Comparison of ENCODE assay signal across 26 cellular contexts in genomic region chr6:70967049-70967448, GRCh38. TPM values are rescaled to one million over a fixed set of nuclear protein-coding genes. Genes with fewer than 3 reads are reported as not detected.
DNase-seq lines count a peak whose midpoint lies in the region; ATAC-seq, FAIRE-seq and TF ChIP-seq lines count a peak whose summit lies in the region.
"Had no signal": no experiment of that assay in that cellular context is flagged by ENCODE, and none has a peak within 500 bp of the region (broad histone marks: within the 10 kb centered on the region; RNA-seq: fewer than 3 reads in every experiment).

No MANE protein-coding gene starts in this region.

- H3K4me2 ChIP-seq in HepG2 (ENCODE audit: low read depth, low read length): no peak overlapping the region
- H3K4me2 ChIP-seq: BLaER1 had no signal

- no peak for TF ChIP-seq POLR2A in HepG2 (IDR thresholded peaks at IDR 0.05; ENCODE audit: insufficient read depth in 1 of 2, low read depth in 2 of 2, low read length in 2 of 2)
- no peak for TF ChIP-seq POLR2A in right lobe of liver (IDR thresholded peaks at IDR 0.05)

- POLR2A ChIA-PET in HepG2 (lab: Yijun Ruan, JAX): no interaction called here

- WGBS in HepG2 (ENCODE audit: low lambda C conversion rate): 12% methylated on average over 3 of the region's 3 CpGs
- 57% methylated on average over 3 of the region's 3 CpGs for WGBS in right lobe of liver (ENCODE audit: insufficient coverage, low coverage, low lambda C conversion rate, missing lambda C conversion rate)

- H3K4me3 ChIP-seq in HepG2 (replicated peaks in 1 of 3; ENCODE audit: insufficient read depth in 1 of 3, low read depth in 2 of 3, low read length in 3 of 3) (no peak overlapping the region), right lobe of liver (no peak overlapping the region)
- H3K4me3 ChIP-seq: BLaER1, GM12878 had no signal

- ATAC-seq in left lobe of liver (peak; percentile 55), HepG2 (peak; percentile 71), right lobe of liver (peak; percentile 69 to 88 (median 82))
- ATAC-seq: GM12878 had no signal

- no peak overlapping the region for H3K27ac ChIP-seq in HepG2 (ENCODE audit: extremely low read length, insufficient read depth, low read length)
- H3K27ac ChIP-seq in right lobe of liver: no peak overlapping the region
- H3K27ac ChIP-seq: BLaER1 had no signal

- intact Hi-C loops in HepG2 (cut with micrococcal nuclease; ENCODE audit: unreplicated experiment): no loop called here
- intact Hi-C loops in right lobe of liver (cut with DNase I): no loop called here

- no peak overlapping the region for H3K9ac ChIP-seq in HepG2 (ENCODE audit: insufficient read depth, low read depth, low read length)
- H3K9ac ChIP-seq: BLaER1 had no signal

- H3K9me3 ChIP-seq in HepG2 (ENCODE audit: low read length) (no peaks in the 10 kb centered on the region), right lobe of liver (no peaks in the 10 kb centered on the region)
- H3K9me3 ChIP-seq: BE2C had no signal

- no peaks in the 10 kb centered on the region for H3K79me2 ChIP-seq in HepG2 (ENCODE audit: insufficient read depth, low read length)

- H3K27me3 ChIP-seq in HepG2 (ENCODE audit: control insufficient read depth in 1 of 2, insufficient read depth in 2 of 2, low read length in 2 of 2) (no peaks in the 10 kb centered on the region; a peak in 1 of 5 replicates), right lobe of liver (no peaks in the 10 kb centered on the region)
- H3K27me3 ChIP-seq: BE2C, BLaER1 had no signal

- FAIRE-seq in HepG2 (lab: Jason Lieb, UNC): no peak
- FAIRE-seq: A204.1, GM12878, GM12892, GM18507 had no signal

- H4K20me1 ChIP-seq in HepG2 (ENCODE audit: insufficient read depth, low read length): no peaks in the 10 kb centered on the region
- H4K20me1 ChIP-seq: BLaER1 had no signal

- in situ Hi-C loops in HepG2 (cut with HindIII; ENCODE audit: extremely low pct_ligation_motif_present, low pct_unique_long_range_greater_than_20kb): no loop called here

- no peak for TF ChIP-seq RAD21 in HepG2 (CRISPR knock-in tag; IDR thresholded peaks at IDR 0.05)

- H3K36me3 ChIP-seq in HepG2 (replicated peaks in 1 of 2; ENCODE audit: control insufficient read depth in 1 of 2, insufficient read depth in 2 of 2, low read length in 2 of 2) (no peaks in the 10 kb centered on the region), right lobe of liver (no peaks in the 10 kb centered on the region)
- H3K36me3 ChIP-seq: BE2C, BLaER1 had no signal

- peaks cover 13% of the 10 kb centered on the region for H3K4me1 ChIP-seq in HepG2 (ENCODE audit: insufficient read depth, low read length)
- H3K4me1 ChIP-seq in right lobe of liver: peaks cover 0 to 2% (median 0%) of the 10 kb centered on the region in 4 donors
- H3K4me1 ChIP-seq: BE2C, BLaER1 had no signal

- no peak overlapping the region for H2AFZ ChIP-seq in HepG2 (ENCODE audit: low read length)

- TF ChIP-seq CTCF in HepG2 (CRISPR knock-in tag; IDR thresholded peaks at IDR 0.05): no peak
- no peak for TF ChIP-seq CTCF in right lobe of liver (IDR thresholded peaks at IDR 0.05)

- no TSS peak for BruUV-seq in HepG2 (replicated peaks; lab: Mats Ljungman, UMichigan)

- no peak for DNase-seq in left lobe of liver (ENCODE audit: low spot score)
- DNase-seq in HepG2 (ENCODE audit: low spot score): peak; percentile 39
- DNase-seq in right lobe of liver: no peak
- DNase-seq in NCI-H1105 (lab: John Stamatoyannopoulos, UW): no peak
- DNase-seq in NCI-H524 (lab: John Stamatoyannopoulos, UW): no peak
- DNase-seq: 8988T; ACHN; BE2C; C1 segment of cervical spinal cord; CD4-positive, alpha-beta memory T cell; CD4-positive, CD25-positive, alpha-beta regulatory T cell; CD8-positive, alpha-beta memory T cell; COR-L47; DMS 273 treated with DMSO at 0.1 percent for 48 hours; DMS153; DMS53; DMS79; DND-41; EL; GDM1 had no signal

- TF ChIP-seq EP300 in HepG2 (IDR thresholded peaks at IDR 0.05; ENCODE audit: low read depth in 2 of 2, low read length in 2 of 2) (peak in 1 of 2 experiments; percentile 39; a peak in 1 of 4 replicates), HepG2 (CRISPR knock-in tag; IDR thresholded peaks at IDR 0.05; ENCODE audit: borderline replicate concordance) (no peak)

- CTCF ChIA-PET in HepG2 (lab: Yijun Ruan, JAX; ENCODE audit: low intra/inter-chr PET ratio, low total read pairs): no interaction called here

TF ChIP-seq in HepG2, 621 proteins besides CTCF, POLR2A, EP300 and RAD21 (continues in another document):
- TF ChIP-seq NCOR1 (IDR thresholded peaks at IDR 0.05; ENCODE audit: borderline replicate concordance, low read length) (peak; percentile 56; the same call in 1 of the 2 replicates), ATAD3A (CRISPR knock-in tag; IDR thresholded peaks at IDR 0.05) (no peak), POGZ (CRISPR knock-in tag; IDR thresholded peaks at IDR 0.05) (0 out of 2 replicates have a peak, but pooled peaks have one; percentile 40), CEBPB (IDR thresholded peaks at IDR 0.05; ENCODE audit: borderline replicate concordance, low read depth, low read length) (peak; percentile 73; the same call in 1 of the 2 replicates), ZNF567 (CRISPR knock-in tag; IDR thresholded peaks at IDR 0.05; ENCODE audit: borderline replicate concordance) (no peak), ARID5B (CRISPR knock-in tag; IDR thresholded peaks at IDR 0.05) (peak; percentile 47; the same call in 1 of the 2 replicates), MEIS2 (CRISPR knock-in tag; IDR thresholded peaks at IDR 0.05) (no peak), ZBTB7B (CRISPR knock-in tag; IDR thresholded peaks at IDR 0.05) (0 out of 2 replicates have a peak, but pooled peaks have one; percentile 26), CEBPG (CRISPR knock-in tag; IDR thresholded peaks at IDR 0.05) (peak; percentile 64), RXRB (CRISPR knock-in tag; IDR thresholded peaks at IDR 0.05; ENCODE audit: borderline replicate concordance) (peak; percentile 87), NR2C2 (CRISPR knock-in tag; IDR thresholded peaks at IDR 0.05; ENCODE audit: borderline replicate concordance) (peak; percentile 31; the same call in 1 of the 2 replicates), EHMT2 (IDR thresholded peaks at IDR 0.05; ENCODE audit: borderline replicate concordance, low read depth, low read length) (0 out of 2 replicates have a peak, but pooled peaks have one; percentile 49), HNF4G (IDR thresholded peaks at IDR 0.05; ENCODE audit: borderline replicate concordance, low read depth, low read length) (peak; percentile 86), HNF4G (CRISPR knock-in tag; IDR thresholded peaks at IDR 0.05; ENCODE audit: borderline replicate concordance, low read depth) (0 out of 2 replicates have a peak, but pooled peaks have one; percentile 22)

RNA-seq across cellular contexts. Expression of gene B3GAT2, which starts 10.2 kb away (rescaled TPM):
- total RNA-seq in left lobe of liver (0.05 TPM), HepG2 (2016; rRNA removed; fragmentation: Illumina TruSeq; extraction: Trizol) (0.02 TPM in 1 of 2 replicates, not detected in the other), right lobe of liver (under 1 TPM in 1 of 6 experiments, not detected in 5; 0.04 TPM)
- total RNA-seq in HepG2 (2016; cell fraction: cytosol; rRNA removed; fragmentation: Illumina TruSeq; extraction: Trizol; ENCODE audit: low read depth): not detected in 2 replicates
- 0.02 TPM in 1 of 2 replicates, not detected in the other for total RNA-seq in HepG2 (2016; cell fraction: insoluble cytoplasmic fraction; rRNA removed; fragmentation: Illumina TruSeq; extraction: Trizol)
- total RNA-seq in HepG2 (2016; cell fraction: membrane; rRNA removed; fragmentation: Illumina TruSeq; extraction: Trizol): not detected in 2 replicates
- total RNA-seq in HepG2 (2016; cell fraction: nucleus; rRNA removed; fragmentation: Illumina TruSeq; extraction: Trizol): 0.06 TPM in 1 of 2 replicates, not detected in the other
- 0.01 TPM in 2 replicates for polyA plus RNA-seq in HepG2 (2011; rRNA removed)
- polyA plus RNA-seq in HepG2 (2011; cell fraction: cytosol; rRNA removed): not detected in 2 replicates
- not detected in 2 replicates for polyA plus RNA-seq in HepG2 (2011; cell fraction: nucleus; rRNA removed)
- 0.17 and 0.19 TPM in 2 replicates for polyA plus RNA-seq in HepG2 (2012)
- polyA plus RNA-seq in HepG2 (2016; cell fraction: cytosol; fragmentation: Illumina TruSeq; extraction: Trizol; ENCODE audit: low read depth): 0.02 TPM in 1 of 2 replicates, not detected in the other
- polyA plus RNA-seq in HepG2 (2016; cell fraction: insoluble cytoplasmic fraction; fragmentation: Illumina TruSeq; extraction: Trizol; ENCODE audit: low read depth): 0.05 and 0.07 TPM in 2 replicates
- not detected in 2 replicates for polyA plus RNA-seq in HepG2 (2016; cell fraction: membrane; fragmentation: Illumina TruSeq; extraction: Trizol; ENCODE audit: low read depth)
- polyA plus RNA-seq in HepG2 (2016; cell fraction: nucleus; fragmentation: Illumina TruSeq; extraction: Trizol; ENCODE audit: insufficient read depth, low read depth): not detected in 2 replicates
- polyA minus RNA-seq in HepG2 (2011; rRNA and poly(A)+ RNA removed; ENCODE audit: low replicate concordance): 0.12 TPM in 1 of 2 replicates, not detected in the other
- not detected in 2 replicates for polyA minus RNA-seq in HepG2 (2011; cell fraction: cytosol; rRNA and poly(A)+ RNA removed)
- 0.13 TPM in 1 of 2 replicates, not detected in the other for polyA minus RNA-seq in HepG2 (2011; cell fraction: nucleus; rRNA and poly(A)+ RNA removed)
- total RNA-seq: A673; CD4-positive, alpha-beta memory T cell; CD4-positive, CD25-positive, alpha-beta regulatory T cell; CD8-positive, alpha-beta memory T cell; GM12878 had no signal
